Comparison of ENCODE assay signal across 30 cellular contexts in the genomic region with DNA sequence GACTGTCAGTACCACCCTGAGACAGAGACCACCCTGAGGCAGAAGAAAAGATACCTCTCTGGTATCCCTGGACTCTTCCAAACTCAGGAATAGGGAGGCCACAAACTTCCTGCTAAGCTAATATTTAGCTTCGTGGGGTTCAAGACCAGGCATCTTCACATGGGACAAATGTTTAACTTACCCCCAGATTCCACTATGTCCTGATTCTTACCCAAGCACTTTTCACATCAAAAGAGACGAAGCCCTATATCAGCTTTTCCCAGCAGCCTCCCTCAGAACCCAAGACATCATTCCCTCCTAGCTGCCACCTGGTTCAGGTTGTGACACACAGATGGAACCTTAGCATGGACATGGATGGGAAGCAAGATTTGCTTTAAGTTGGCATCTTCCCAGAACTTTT. TPM values are rescaled to one million over a fixed set of nuclear protein-coding genes. Genes with fewer than 3 reads are reported as not detected.
"Had no signal": no experiment of that assay in that cellular context is flagged by ENCODE, and none has a peak within 500 bp of the region (broad histone marks: within the 10 kb centered on the region; RNA-seq: fewer than 3 reads in every experiment).

No MANE protein-coding gene starts in this region.

- DNase-seq: stimulated activated CD4-positive, alpha-beta T cell treated with anti-CD3 and anti-CD28 coated beads, Interleukin-2, amount 100 ng/mL, for 48 hours; stimulated activated CD4-positive, alpha-beta T cell treated with anti-CD3 and anti-CD28 coated beads, Interleukin-4, amount 100 ng/mL, for 1 hour; stimulated activated CD4-positive, alpha-beta T cell treated with anti-CD3 and anti-CD28 coated beads, Interleukin-4, amount 100 ng/mL, for 24 hours; stimulated activated CD4-positive, alpha-beta T cell treated with anti-CD3 and anti-CD28 coated beads, Interleukin-4, amount 100 ng/mL, for 4 hours; stimulated activated CD8-positive, alpha-beta memory T cell treated with anti-CD3 and anti-CD28 coated beads, Interleukin-4, amount 100 ng/mL, for 48 hours; stimulated activated naive B cell treated with anti-CD40 and anti-IgM and Interleukin-4, amounts not matched to agents 10 μg/mL and 1 μg/mL and 100 μg/mL, for 72 hours; stimulated activated naive CD4-positive, alpha-beta T cell; stimulated activated naive CD4-positive, alpha-beta T cell treated with Interleukin-2 at 50 U/mL for 16 hours; stimulated activated naive CD8-positive, alpha-beta T cell treated with anti-CD3 and anti-CD28 coated beads, Interleukin-15, amount 100 ng/mL, for 72 hours; stimulated activated naive CD8-positive, alpha-beta T cell treated with anti-CD3 and anti-CD28 coated beads, Interleukin-15, Interleukin-2, amounts not matched to agents 100 U/mL and 50 U/mL, for 24 hours; stomach; substantia nigra; testis; thyroid gland; tibial artery; transverse colon; trophoblast cell; upper lobe of left lung; upper lobe of right lung; uterus had no signal

- H3K27me3 ChIP-seq: stomach, suprapubic skin, testis, thyroid gland, tibial nerve, upper lobe of left lung, uterus, vagina had no signal

- FAIRE-seq: urothelium cell line had no signal

- H3K4me3 ChIP-seq: stomach, suprapubic skin, testis, thoracic aorta, thyroid gland, tibial artery, tibial nerve, transverse colon, upper lobe of left lung, upper lobe of right lung, uterus, vagina had no signal

- H3K36me3 ChIP-seq: stomach, suprapubic skin, thoracic aorta, thyroid gland, tibial artery, tibial nerve, transverse colon, upper lobe of left lung, upper lobe of right lung, uterus, vagina had no signal

- ATAC-seq: stimulated activated effector memory CD8-positive, alpha-beta T cell treated with anti-CD3 and anti-CD28 coated beads, Interleukin-12 subunit alpha, Interleukin-12 subunit beta, amount 100 ng/mL, for 72 hours; stimulated activated memory B cell treated with anti-CD40 and anti-IgM and Interleukin-4, amounts not matched to agents 10 μg/mL and 1 μg/mL and 100 μg/mL, for 72 hours; stimulated activated naive B cell treated with anti-CD40 and anti-IgM and Interleukin-4, amounts not matched to agents 10 μg/mL and 1 μg/mL and 100 μg/mL, for 72 hours; stimulated activated naive CD8-positive, alpha-beta T cell treated with anti-CD3 and anti-CD28 coated beads, Interleukin-15, amount 100 ng/mL, for 72 hours; stimulated activated naive CD8-positive, alpha-beta T cell treated with anti-CD3 and anti-CD28 coated beads, Interleukin-15, Interleukin-2, amounts not matched to agents 100 U/mL and 50 U/mL, for 24 hours; upper lobe of right lung had no signal

- H3K27ac ChIP-seq: stomach, suprapubic skin, testis, thoracic aorta, thyroid gland, tibial artery, tibial nerve, transverse colon, upper lobe of left lung, upper lobe of right lung, uterus, vagina had no signal

- H3K9me3 ChIP-seq: stomach, suprapubic skin, testis, thoracic aorta, thyroid gland, tibial artery, tibial nerve, transverse colon, upper lobe of left lung, upper lobe of right lung, uterus, vagina had no signal

- H3K4me1 ChIP-seq: suprapubic skin, testis, thyroid gland, tibial artery, tibial nerve, transverse colon, uterus, vagina had no signal

RNA-seq across cellular contexts. Expression of a gene that starts 32.1 kb away (rescaled TPM):
- total RNA-seq: stomach, temporal lobe, thoracic aorta, tibial nerve, transverse colon, upper lobe of left lung, upper lobe of right lung, vagina had no signal
- polyA plus RNA-seq: urinary bladder had no signal

RNA-seq across cellular contexts. Expression of a gene that starts 32.1 kb away (rescaled TPM):
- total RNA-seq: subcutaneous adipose tissue, transverse colon, upper lobe of right lung had no signal
